Comparison of ENCODE assay signal across 1 cellular context in genomic region chr12:108770963-108771362, GRCh38.
TF ChIP-seq lines count a peak whose summit lies in the region.

No MANE protein-coding gene starts in this region.

TF ChIP-seq in H1, 55 proteins besides CTCF, POLR2A, EP300 and RAD21:
- TF ChIP-seq KDM1A (IDR thresholded peaks at IDR 0.05; ENCODE audit: borderline replicate concordance, low read length) (no peak), SIX5 (IDR thresholded peaks at IDR 0.05; ENCODE audit: low read depth, low read length) (no peak), SP1 (IDR thresholded peaks at IDR 0.05; ENCODE audit: low read depth, low read length) (no peak), ATF2 (IDR thresholded peaks at IDR 0.05; ENCODE audit: low read length) (no peak), CTBP2 (IDR thresholded peaks at IDR 0.05; ENCODE audit: borderline replicate concordance, insufficient read depth, insufficient read length, low read length) (no peak), ZNF274 (IDR thresholded peaks at IDR 0.05; ENCODE audit: borderline replicate concordance, extremely low read depth, low read length) (no peak), E2F6 (IDR thresholded peaks at IDR 0.05) (no peak), NANOG (IDR thresholded peaks at IDR 0.05; ENCODE audit: insufficient read depth, low read depth, low read length, poor library complexity, severe bottlenecking) (no peak), ATF3 (IDR thresholded peaks at IDR 0.05; ENCODE audit: insufficient read depth, low read depth, low read length) (no peak), HDAC2 (IDR thresholded peaks at IDR 0.05; ENCODE audit: borderline replicate concordance in 1 of 2, low read depth in 2 of 2, low read length in 2 of 2) (no peak), CHD2 (IDR thresholded peaks at IDR 0.05; ENCODE audit: low read length) (no peak), SP4 (IDR thresholded peaks at IDR 0.05; ENCODE audit: low read length) (no peak), CEBPB (IDR thresholded peaks at IDR 0.05; ENCODE audit: low read depth, low read length) (no peak), GTF2F1 (IDR thresholded peaks at IDR 0.05; ENCODE audit: borderline replicate concordance, low read depth, low read length) (no peak), EZH2 (IDR thresholded peaks at IDR 0.05; ENCODE audit: low read depth, low read length, severe bottlenecking) (no peak), BRCA1 (IDR thresholded peaks at IDR 0.05; ENCODE audit: low read depth, low read length) (no peak)
TF ChIP-seq in H1: peak in this region for 0.
